Comparison of ENCODE assay signal across 18 cellular contexts in the genomic region with DNA sequence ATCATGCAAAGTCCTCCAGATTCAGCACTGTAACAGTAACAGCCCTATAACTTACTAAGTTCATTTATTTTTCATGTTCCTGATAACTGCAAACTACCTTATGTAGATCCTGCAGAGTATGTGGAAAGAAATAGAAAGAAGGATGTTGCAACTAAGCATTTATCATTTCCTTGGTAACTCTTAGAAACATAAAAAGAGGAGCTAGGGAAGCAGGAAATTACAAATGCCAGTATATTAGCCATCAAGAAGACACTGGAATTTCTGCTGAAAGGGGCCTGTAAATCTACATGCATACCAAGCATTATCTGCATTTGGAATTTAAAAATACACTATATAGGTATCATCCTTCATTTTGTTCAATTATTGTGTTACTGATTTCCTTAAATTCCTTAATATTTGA.
"Had no signal": no experiment of that assay in that cellular context is flagged by ENCODE, and none has a peak within 500 bp of the region (broad histone marks: within the 10 kb centered on the region; RNA-seq: fewer than 3 reads in every experiment).

No MANE protein-coding gene starts in this region.

- H3K36me3 ChIP-seq: left lung, ovary, thyroid gland, uterus had no signal

- H3K4me3 Mint-ChIP-seq: activated naive CD8-positive, alpha-beta T cell treated with anti-CD3 and anti-CD28 coated beads for 36 hours; activated T-helper 1 cell treated with anti-CD3 and anti-CD28 coated beads, Interleukin-12 subunit alpha, Interleukin-12 subunit beta, Interleukin-2, Interleukin-4 antibody, amounts not matched to agents 30 ng/mL and 10 ng/mL and 1 ng/mL, durations not matched to agents 14 hours and 24 hours and 36 hours; naive thymus-derived CD4-positive, alpha-beta T cell; stimulated activated naive B cell treated with anti-CD40 and anti-IgM and Interleukin-4, amounts not matched to agents 10 μg/mL and 1 μg/mL and 100 μg/mL, for 72 hours had no signal

- H3K27ac ChIP-seq: hepatocyte, left lung, ovary, thyroid gland, uterus had no signal

- DNase-seq: activated CD4-positive, alpha-beta T cell treated with anti-CD3 and anti-CD28 coated beads, Interleukin-2, amount 50 U/mL, for 1 hour; activated naive CD8-positive, alpha-beta T cell treated with anti-CD3 and anti-CD28 coated beads for 36 hours; anterior cingulate cortex; dermis blood vessel endothelial cell; left lung; mammary epithelial cell; mucosa of descending colon; naive thymus-derived CD4-positive, alpha-beta T cell; ovary; stimulated activated CD4-positive, alpha-beta T cell treated with anti-CD3 and anti-CD28 coated beads, Interleukin-2, amount 100 ng/mL, for 48 hours; stimulated activated naive B cell treated with anti-CD40 and anti-IgM and Interleukin-4, amounts not matched to agents 10 μg/mL and 1 μg/mL and 100 μg/mL, for 72 hours; T1000; thyroid gland; uterus had no signal

- H3K27me3 ChIP-seq: hepatocyte, left lung, ovary, thyroid gland, uterus had no signal

- FAIRE-seq: keratinocyte had no signal

- ATAC-seq: activated CD4-positive, CD25-positive, alpha-beta regulatory T cell treated with anti-CD3 and anti-CD28 coated beads, Interleukin-2, amount 50 U/mL, for 24 hours; left lung; mucosa of descending colon; naive thymus-derived CD4-positive, alpha-beta T cell; stimulated activated naive B cell treated with anti-CD40 and anti-IgM and Interleukin-4, amounts not matched to agents 10 μg/mL and 1 μg/mL and 100 μg/mL, for 72 hours had no signal

- H3K9me3 Mint-ChIP-seq: activated naive CD8-positive, alpha-beta T cell treated with anti-CD3 and anti-CD28 coated beads for 36 hours; activated T-helper 1 cell treated with anti-CD3 and anti-CD28 coated beads, Interleukin-12 subunit alpha, Interleukin-12 subunit beta, Interleukin-2, Interleukin-4 antibody, amounts not matched to agents 30 ng/mL and 10 ng/mL and 1 ng/mL, durations not matched to agents 14 hours and 24 hours and 36 hours had no signal

- H3K36me3 Mint-ChIP-seq: activated naive CD8-positive, alpha-beta T cell treated with anti-CD3 and anti-CD28 coated beads for 36 hours; naive thymus-derived CD4-positive, alpha-beta T cell; stimulated activated naive B cell treated with anti-CD40 and anti-IgM and Interleukin-4, amounts not matched to agents 10 μg/mL and 1 μg/mL and 100 μg/mL, for 72 hours had no signal

- H3K4me3 ChIP-seq: hepatocyte, left lung, mucosa of descending colon, ovary, thyroid gland, uterus had no signal

- H3K4me1 Mint-ChIP-seq: activated naive CD8-positive, alpha-beta T cell treated with anti-CD3 and anti-CD28 coated beads for 36 hours; naive thymus-derived CD4-positive, alpha-beta T cell; stimulated activated naive B cell treated with anti-CD40 and anti-IgM and Interleukin-4, amounts not matched to agents 10 μg/mL and 1 μg/mL and 100 μg/mL, for 72 hours had no signal

- H3K27me3 Mint-ChIP-seq: stimulated activated naive B cell treated with anti-CD40 and anti-IgM and Interleukin-4, amounts not matched to agents 10 μg/mL and 1 μg/mL and 100 μg/mL, for 72 hours had no signal

- H3K9me3 ChIP-seq: left lung, mucosa of descending colon, ovary, thyroid gland, uterus had no signal

- H3K27ac Mint-ChIP-seq: activated naive CD8-positive, alpha-beta T cell treated with anti-CD3 and anti-CD28 coated beads for 36 hours; activated T-helper 1 cell treated with anti-CD3 and anti-CD28 coated beads, Interleukin-12 subunit alpha, Interleukin-12 subunit beta, Interleukin-2, Interleukin-4 antibody, amounts not matched to agents 30 ng/mL and 10 ng/mL and 1 ng/mL, durations not matched to agents 14 hours and 24 hours and 36 hours; naive thymus-derived CD4-positive, alpha-beta T cell; stimulated activated naive B cell treated with anti-CD40 and anti-IgM and Interleukin-4, amounts not matched to agents 10 μg/mL and 1 μg/mL and 100 μg/mL, for 72 hours had no signal

- H3K4me1 ChIP-seq: left lung, thyroid gland, uterus had no signal
